ENCODE assay signal across 1 cellular context in the genomic region with DNA sequence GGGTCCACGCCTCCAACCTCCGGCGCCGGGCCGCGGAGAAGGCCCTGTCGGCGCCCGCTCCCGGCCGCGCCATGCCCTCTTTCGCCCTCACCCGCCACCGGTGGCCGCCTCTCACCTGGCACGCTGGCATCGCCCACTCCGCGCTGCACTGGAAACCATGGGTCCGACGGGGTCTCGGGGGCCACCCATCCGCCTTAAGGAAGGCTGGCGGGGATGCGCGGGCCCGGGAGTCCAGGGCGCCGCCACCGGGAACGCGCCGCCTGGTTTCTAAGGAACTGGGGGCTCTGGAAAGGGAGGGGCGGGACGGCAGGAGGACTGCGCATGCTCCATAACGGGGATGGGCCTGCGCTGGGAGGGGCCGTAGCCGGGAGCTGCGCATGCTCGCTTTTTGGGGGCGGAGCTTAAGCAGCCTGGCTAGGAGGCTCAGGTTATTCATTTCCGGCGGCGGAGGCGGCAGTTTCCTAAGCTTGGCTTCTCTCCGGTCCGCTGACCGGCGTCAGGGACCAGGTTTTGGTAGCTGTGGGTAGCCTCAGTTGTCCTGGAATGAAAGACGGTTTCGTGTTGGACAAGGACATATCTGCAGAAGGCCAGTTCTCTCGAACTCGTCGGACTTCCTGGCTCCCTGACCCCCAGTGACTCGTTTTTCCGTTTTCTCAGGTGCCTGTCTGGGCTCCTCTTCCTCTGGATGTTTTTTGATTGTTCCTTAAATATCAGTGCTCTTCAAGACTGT.
A peak's percentile ranks its signal among the peaks of the same experiment; 100 is the strongest.
TF ChIP-seq lines count a peak whose summit lies in the region.

A gene with protein sequence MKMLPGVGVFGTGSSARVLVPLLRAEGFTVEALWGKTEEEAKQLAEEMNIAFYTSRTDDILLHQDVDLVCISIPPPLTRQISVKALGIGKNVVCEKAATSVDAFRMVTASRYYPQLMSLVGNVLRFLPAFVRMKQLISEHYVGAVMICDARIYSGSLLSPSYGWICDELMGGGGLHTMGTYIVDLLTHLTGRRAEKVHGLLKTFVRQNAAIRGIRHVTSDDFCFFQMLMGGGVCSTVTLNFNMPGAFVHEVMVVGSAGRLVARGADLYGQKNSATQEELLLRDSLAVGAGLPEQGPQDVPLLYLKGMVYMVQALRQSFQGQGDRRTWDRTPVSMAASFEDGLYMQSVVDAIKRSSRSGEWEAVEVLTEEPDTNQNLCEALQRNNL (minus strand): TSS at position 269 of the 730 bp plus-strand sequence. CDS start 33,601 bp downstream, outside the sequence.

TF ChIP-seq in HepG2, 621 proteins besides CTCF, POLR2A, EP300 and RAD21 (continued from another document and continues in another):
- TF ChIP-seq, protein P1, sequence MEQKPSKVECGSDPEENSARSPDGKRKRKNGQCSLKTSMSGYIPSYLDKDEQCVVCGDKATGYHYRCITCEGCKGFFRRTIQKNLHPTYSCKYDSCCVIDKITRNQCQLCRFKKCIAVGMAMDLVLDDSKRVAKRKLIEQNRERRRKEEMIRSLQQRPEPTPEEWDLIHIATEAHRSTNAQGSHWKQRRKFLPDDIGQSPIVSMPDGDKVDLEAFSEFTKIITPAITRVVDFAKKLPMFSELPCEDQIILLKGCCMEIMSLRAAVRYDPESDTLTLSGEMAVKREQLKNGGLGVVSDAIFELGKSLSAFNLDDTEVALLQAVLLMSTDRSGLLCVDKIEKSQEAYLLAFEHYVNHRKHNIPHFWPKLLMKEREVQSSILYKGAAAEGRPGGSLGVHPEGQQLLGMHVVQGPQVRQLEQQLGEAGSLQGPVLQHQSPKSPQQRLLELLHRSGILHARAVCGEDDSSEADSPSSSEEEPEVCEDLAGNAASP (CRISPR knock-in tag; IDR thresholded peaks at IDR 0.05; ENCODE audit: borderline replicate concordance) = 0 out of 2 replicates have a peak, but pooled peaks have one; percentile 32
- TF ChIP-seq FOSL2 (CRISPR knock-in tag; IDR thresholded peaks at IDR 0.05) (no peak; the same call in 1 of the 2 replicates), CEBPG (CRISPR knock-in tag; IDR thresholded peaks at IDR 0.05) (no peak), PRPF4 (IDR thresholded peaks at IDR 0.05; ENCODE audit: low read depth, low read length, poor library complexity, severe bottlenecking) (no peak), KDM2A (CRISPR knock-in tag; IDR thresholded peaks at IDR 0.05; ENCODE audit: borderline replicate concordance, low read depth) (peak; percentile 98), ZNF264 (CRISPR knock-in tag; IDR thresholded peaks at IDR 0.05) (peak; percentile 87), HDAC6 (IDR thresholded peaks at IDR 0.05; ENCODE audit: low read depth, low read length) (no peak), ZNF484 (CRISPR knock-in tag; IDR thresholded peaks at IDR 0.05; ENCODE audit: borderline replicate concordance, low read depth) (no peak), ZNF709 (CRISPR knock-in tag; IDR thresholded peaks at IDR 0.05) (peak; percentile 97), ZNF30 (CRISPR knock-in tag; IDR thresholded peaks at IDR 0.05) (no peak), IKZF4 (CRISPR knock-in tag; IDR thresholded peaks at IDR 0.05; ENCODE audit: borderline replicate concordance, low read depth, not compliant biosample characterization) (no peak), ZNF552 (CRISPR knock-in tag; IDR thresholded peaks at IDR 0.05; ENCODE audit: borderline replicate concordance) (peak; percentile 44; the same call in 1 of the 2 replicates), MIER2 (CRISPR knock-in tag; IDR thresholded peaks at IDR 0.05) (0 out of 2 replicates have a peak, but pooled peaks have one; percentile 19), GZF1 (CRISPR knock-in tag; IDR thresholded peaks at IDR 0.05) (peak; percentile 52; the same call in 1 of the 2 replicates), ZNF607 (CRISPR knock-in tag; IDR thresholded peaks at IDR 0.05; ENCODE audit: borderline replicate concordance) (0 out of 2 replicates have a peak, but pooled peaks have one; percentile 66), FIP1L1 (IDR thresholded peaks at IDR 0.05; ENCODE audit: borderline replicate concordance, insufficient read depth, low read depth, low read length) (no peak), ATF7-NPFF (CRISPR knock-in tag; IDR thresholded peaks at IDR 0.05; ENCODE audit: low read depth) (peak; percentile 88; the same call in 1 of the 2 replicates), ZNF549 (CRISPR knock-in tag; IDR thresholded peaks at IDR 0.05) (no peak), TMF1 (CRISPR knock-in tag; IDR thresholded peaks at IDR 0.05; ENCODE audit: low read depth) (no peak; the same call in none of the 2 replicates), ATRX (CRISPR knock-in tag; IDR thresholded peaks at IDR 0.05; ENCODE audit: borderline replicate concordance) (no peak), SNRNP70 (IDR thresholded peaks at IDR 0.05; ENCODE audit: low read depth, low read length) (no peak), RBM39 (IDR thresholded peaks at IDR 0.05; ENCODE audit: low read depth, low read length, poor library complexity, severe bottlenecking) (peak; percentile 98), SETDB1 (CRISPR knock-in tag; IDR thresholded peaks at IDR 0.05; ENCODE audit: borderline replicate concordance) (no peak), HCFC1 (IDR thresholded peaks at IDR 0.05; ENCODE audit: low read depth, low read length) (peak; percentile 40; the same call in 1 of the 2 replicates), MTA3 (CRISPR knock-in tag; IDR thresholded peaks at IDR 0.05) (no peak), ZNF235 (CRISPR knock-in tag; IDR thresholded peaks at IDR 0.05; ENCODE audit: borderline replicate concordance) (peak; percentile 95; the same call in 1 of the 2 replicates)
- TF ChIP-seq, protein P2, sequence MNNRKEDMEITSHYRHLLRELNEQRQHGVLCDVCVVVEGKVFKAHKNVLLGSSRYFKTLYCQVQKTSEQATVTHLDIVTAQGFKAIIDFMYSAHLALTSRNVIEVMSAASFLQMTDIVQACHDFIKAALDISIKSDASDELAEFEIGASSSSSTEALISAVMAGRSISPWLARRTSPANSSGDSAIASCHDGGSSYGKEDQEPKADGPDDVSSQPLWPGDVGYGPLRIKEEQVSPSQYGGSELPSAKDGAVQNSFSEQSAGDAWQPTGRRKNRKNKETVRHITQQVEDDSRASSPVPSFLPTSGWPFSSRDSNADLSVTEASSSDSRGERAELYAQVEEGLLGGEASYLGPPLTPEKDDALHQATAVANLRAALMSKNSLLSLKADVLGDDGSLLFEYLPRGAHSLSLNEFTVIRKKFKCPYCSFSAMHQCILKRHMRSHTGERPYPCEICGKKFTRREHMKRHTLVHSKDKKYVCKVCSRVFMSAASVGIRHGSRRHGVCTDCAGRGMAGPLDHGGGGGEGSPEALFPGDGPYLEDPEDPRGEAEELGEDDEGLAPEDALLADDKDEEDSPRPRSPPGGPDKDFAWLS (CRISPR knock-in tag; IDR thresholded peaks at IDR 0.05; ENCODE audit: borderline replicate concordance) = no peak
- TF ChIP-seq, protein P3, sequence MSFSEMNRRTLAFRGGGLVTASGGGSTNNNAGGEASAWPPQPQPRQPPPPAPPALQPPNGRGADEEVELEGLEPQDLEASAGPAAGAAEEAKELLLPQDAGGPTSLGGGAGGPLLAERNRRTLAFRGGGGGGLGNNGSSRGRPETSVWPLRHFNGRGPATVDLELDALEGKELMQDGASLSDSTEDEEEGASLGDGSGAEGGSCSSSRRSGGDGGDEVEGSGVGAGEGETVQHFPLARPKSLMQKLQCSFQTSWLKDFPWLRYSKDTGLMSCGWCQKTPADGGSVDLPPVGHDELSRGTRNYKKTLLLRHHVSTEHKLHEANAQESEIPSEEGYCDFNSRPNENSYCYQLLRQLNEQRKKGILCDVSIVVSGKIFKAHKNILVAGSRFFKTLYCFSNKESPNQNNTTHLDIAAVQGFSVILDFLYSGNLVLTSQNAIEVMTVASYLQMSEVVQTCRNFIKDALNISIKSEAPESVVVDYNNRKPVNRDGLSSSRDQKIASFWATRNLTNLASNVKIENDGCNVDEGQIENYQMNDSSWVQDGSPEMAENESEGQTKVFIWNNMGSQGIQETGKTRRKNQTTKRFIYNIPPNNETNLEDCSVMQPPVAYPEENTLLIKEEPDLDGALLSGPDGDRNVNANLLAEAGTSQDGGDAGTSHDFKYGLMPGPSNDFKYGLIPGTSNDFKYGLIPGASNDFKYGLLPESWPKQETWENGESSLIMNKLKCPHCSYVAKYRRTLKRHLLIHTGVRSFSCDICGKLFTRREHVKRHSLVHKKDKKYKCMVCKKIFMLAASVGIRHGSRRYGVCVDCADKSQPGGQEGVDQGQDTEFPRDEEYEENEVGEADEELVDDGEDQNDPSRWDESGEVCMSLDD (CRISPR knock-in tag; IDR thresholded peaks at IDR 0.05; ENCODE audit: borderline replicate concordance) = no peak
- TF ChIP-seq, protein P4, sequence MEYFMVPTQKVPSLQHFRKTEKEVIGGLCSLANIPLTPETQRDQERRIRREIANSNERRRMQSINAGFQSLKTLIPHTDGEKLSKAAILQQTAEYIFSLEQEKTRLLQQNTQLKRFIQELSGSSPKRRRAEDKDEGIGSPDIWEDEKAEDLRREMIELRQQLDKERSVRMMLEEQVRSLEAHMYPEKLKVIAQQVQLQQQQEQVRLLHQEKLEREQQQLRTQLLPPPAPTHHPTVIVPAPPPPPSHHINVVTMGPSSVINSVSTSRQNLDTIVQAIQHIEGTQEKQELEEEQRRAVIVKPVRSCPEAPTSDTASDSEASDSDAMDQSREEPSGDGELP (IDR thresholded peaks at IDR 0.05; ENCODE audit: borderline replicate concordance, low read depth) = peak; percentile 60; the same call in 1 of the 2 replicates
- TF ChIP-seq, protein P5, sequence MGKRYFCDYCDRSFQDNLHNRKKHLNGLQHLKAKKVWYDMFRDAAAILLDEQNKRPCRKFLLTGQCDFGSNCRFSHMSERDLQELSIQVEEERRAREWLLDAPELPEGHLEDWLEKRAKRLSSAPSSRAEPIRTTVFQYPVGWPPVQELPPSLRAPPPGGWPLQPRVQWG (CRISPR knock-in tag; IDR thresholded peaks at IDR 0.05; ENCODE audit: borderline replicate concordance, low read depth) = no peak
- TF ChIP-seq, protein P6, sequence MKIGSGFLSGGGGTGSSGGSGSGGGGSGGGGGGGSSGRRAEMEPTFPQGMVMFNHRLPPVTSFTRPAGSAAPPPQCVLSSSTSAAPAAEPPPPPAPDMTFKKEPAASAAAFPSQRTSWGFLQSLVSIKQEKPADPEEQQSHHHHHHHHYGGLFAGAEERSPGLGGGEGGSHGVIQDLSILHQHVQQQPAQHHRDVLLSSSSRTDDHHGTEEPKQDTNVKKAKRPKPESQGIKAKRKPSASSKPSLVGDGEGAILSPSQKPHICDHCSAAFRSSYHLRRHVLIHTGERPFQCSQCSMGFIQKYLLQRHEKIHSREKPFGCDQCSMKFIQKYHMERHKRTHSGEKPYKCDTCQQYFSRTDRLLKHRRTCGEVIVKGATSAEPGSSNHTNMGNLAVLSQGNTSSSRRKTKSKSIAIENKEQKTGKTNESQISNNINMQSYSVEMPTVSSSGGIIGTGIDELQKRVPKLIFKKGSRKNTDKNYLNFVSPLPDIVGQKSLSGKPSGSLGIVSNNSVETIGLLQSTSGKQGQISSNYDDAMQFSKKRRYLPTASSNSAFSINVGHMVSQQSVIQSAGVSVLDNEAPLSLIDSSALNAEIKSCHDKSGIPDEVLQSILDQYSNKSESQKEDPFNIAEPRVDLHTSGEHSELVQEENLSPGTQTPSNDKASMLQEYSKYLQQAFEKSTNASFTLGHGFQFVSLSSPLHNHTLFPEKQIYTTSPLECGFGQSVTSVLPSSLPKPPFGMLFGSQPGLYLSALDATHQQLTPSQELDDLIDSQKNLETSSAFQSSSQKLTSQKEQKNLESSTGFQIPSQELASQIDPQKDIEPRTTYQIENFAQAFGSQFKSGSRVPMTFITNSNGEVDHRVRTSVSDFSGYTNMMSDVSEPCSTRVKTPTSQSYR (CRISPR knock-in tag; IDR thresholded peaks at IDR 0.05; ENCODE audit: borderline replicate concordance) = no peak
- TF ChIP-seq, protein P7, sequence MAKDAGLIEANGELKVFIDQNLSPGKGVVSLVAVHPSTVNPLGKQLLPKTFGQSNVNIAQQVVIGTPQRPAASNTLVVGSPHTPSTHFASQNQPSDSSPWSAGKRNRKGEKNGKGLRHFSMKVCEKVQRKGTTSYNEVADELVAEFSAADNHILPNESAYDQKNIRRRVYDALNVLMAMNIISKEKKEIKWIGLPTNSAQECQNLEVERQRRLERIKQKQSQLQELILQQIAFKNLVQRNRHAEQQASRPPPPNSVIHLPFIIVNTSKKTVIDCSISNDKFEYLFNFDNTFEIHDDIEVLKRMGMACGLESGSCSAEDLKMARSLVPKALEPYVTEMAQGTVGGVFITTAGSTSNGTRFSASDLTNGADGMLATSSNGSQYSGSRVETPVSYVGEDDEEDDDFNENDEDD (CRISPR knock-in tag; IDR thresholded peaks at IDR 0.05; ENCODE audit: borderline replicate concordance) = no peak; the same call in 1 of the 2 replicates
- TF ChIP-seq, protein P8, sequence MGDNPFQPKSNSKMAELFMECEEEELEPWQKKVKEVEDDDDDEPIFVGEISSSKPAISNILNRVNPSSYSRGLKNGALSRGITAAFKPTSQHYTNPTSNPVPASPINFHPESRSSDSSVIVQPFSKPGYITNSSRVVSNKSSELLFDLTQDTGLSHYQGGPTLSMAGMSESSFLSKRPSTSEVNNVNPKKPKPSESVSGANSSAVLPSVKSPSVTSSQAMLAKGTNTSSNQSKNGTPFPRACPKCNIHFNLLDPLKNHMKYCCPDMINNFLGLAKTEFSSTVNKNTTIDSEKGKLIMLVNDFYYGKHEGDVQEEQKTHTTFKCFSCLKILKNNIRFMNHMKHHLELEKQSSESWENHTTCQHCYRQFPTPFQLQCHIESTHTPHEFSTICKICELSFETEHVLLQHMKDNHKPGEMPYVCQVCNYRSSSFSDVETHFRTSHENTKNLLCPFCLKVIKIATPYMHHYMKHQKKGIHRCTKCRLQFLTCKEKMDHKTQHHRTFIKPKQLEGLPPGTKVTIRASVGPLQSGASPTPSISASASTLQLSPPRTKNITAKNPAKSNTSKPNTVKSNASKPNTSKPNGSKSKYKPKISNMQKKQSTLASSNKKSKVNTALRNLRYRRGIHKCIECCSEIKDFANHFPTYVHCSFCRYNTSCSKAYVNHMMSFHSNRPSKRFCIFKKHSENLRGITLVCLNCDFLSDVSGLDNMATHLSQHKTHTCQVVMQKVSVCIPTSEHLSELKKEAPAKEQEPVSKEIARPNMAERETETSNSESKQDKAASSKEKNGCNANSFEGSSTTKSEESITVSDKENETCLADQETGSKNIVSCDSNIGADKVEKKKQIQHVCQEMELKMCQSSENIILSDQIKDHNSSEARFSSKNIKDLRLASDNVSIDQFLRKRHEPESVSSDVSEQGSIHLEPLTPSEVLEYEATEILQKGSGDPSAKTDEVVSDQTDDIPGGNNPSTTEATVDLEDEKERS (CRISPR knock-in tag; IDR thresholded peaks at IDR 0.05) = no peak; the same call in 1 of the 2 replicates
- TF ChIP-seq, protein P9, sequence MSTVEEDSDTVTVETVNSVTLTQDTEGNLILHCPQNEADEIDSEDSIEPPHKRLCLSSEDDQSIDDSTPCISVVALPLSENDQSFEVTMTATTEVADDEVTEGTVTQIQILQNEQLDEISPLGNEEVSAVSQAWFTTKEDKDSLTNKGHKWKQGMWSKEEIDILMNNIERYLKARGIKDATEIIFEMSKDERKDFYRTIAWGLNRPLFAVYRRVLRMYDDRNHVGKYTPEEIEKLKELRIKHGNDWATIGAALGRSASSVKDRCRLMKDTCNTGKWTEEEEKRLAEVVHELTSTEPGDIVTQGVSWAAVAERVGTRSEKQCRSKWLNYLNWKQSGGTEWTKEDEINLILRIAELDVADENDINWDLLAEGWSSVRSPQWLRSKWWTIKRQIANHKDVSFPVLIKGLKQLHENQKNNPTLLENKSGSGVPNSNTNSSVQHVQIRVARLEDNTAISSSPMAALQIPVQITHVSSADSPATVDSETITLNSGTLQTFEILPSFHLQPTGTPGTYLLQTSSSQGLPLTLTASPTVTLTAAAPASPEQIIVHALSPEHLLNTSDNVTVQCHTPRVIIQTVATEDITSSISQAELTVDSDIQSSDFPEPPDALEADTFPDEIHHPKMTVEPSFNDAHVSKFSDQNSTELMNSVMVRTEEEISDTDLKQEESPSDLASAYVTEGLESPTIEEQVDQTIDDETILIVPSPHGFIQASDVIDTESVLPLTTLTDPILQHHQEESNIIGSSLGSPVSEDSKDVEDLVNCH (CRISPR knock-in tag; IDR thresholded peaks at IDR 0.05) = no peak
